ENCODE assay signal across 20 cellular contexts in the genomic region with DNA sequence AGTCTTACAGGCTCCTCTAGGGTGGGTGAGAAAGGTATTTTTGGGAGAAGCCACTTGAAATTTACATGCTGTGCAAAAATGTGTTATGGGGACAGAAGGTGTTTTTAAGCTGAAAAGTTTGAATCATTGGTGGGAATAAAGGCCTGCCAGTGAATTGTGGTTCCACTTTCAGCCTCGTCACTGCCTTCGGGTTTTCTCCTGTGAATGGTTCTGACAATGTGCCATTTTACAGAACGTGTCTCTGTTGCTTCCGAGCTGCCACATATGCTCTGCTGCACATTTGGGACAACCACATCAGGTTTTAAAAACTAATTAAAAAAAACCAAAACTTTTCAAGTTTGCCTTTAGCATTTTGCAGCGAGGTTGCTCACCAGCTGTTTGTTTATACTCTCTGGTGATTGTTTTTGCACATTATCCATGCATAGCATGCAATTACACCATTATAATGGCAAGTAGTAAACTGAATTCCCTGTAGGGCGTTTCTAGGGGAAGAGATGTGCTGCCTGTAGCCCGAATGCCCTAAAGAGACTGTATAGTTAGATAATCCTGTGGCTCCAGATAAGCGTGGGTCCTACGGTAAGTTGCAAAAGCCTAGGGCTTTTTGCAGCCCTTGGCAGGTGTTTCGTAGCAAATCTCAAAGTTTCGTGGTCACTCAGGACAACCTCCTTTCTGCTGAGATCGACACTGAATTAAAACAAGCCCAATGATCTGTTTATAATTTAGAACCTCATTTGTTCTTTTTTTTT.
"Had no signal": no experiment of that assay in that cellular context is flagged by ENCODE, and none has a peak within 500 bp of the region (broad histone marks: within the 10 kb centered on the region; RNA-seq: fewer than 3 reads in every experiment).

No MANE protein-coding gene starts in this region.

- H3K27me3 Mint-ChIP-seq: activated T-helper 17 cell treated with anti-CD3 and anti-CD28 coated beads, Interleukin-2, amount 50 U/mL, for 72 hours; dendritic cell treated with granulocyte-macrophage colony-stimulating factor and Interleukin-4, amounts not matched to agents 40 ng/mL and 50 ng/mL, for 4 days; T-helper 17 cell had no signal

- H3K27ac Mint-ChIP-seq: activated T-helper 17 cell treated with anti-CD3 and anti-CD28 coated beads, Interleukin-2, amount 50 U/mL, for 72 hours; dendritic cell treated with granulocyte-macrophage colony-stimulating factor and Interleukin-4, amounts not matched to agents 40 ng/mL and 50 ng/mL, for 4 days; mesothelial cell of epicardium; T-helper 17 cell had no signal

- H3K27me3 ChIP-seq: heart left ventricle, pancreas, stomach, vagina had no signal

- H3K27ac ChIP-seq: heart left ventricle, lower lobe of right lung, pancreas, stomach, thoracic aorta, vagina had no signal

- H3K36me3 Mint-ChIP-seq: mesothelial cell of epicardium had no signal

- H3K4me3 ChIP-seq: heart left ventricle, lower lobe of right lung, pancreas, stomach, thoracic aorta, vagina had no signal

- H3K4me1 ChIP-seq: lower lobe of right lung, pancreas, stomach, vagina had no signal

- H3K9me3 ChIP-seq: heart left ventricle, lower lobe of right lung, pancreas, stomach, thoracic aorta, vagina had no signal

- H3K4me1 Mint-ChIP-seq: mesothelial cell of epicardium, neural crest cell had no signal

- H3K36me3 ChIP-seq: heart left ventricle, lower lobe of right lung, pancreas, stomach, thoracic aorta, vagina had no signal

- H3K9me3 Mint-ChIP-seq: activated T-helper 17 cell treated with anti-CD3 and anti-CD28 coated beads, Interleukin-2, amount 50 U/mL, for 72 hours had no signal

- DNase-seq: activated CD4-positive, alpha-beta T cell treated with anti-CD3 and anti-CD28 coated beads, Interleukin-2, amount 50 U/mL, for 1 hour; activated naive CD4-positive, alpha-beta T cell treated with Interleukin-2 at 50 U/mL for 16 hours; activated T-cell treated with anti-CD3 and anti-CD28 coated beads for 4 hours; aorta; effector memory CD4-positive, alpha-beta T cell; foreskin melanocyte; heart left ventricle; left cardiac atrium; lower lobe of right lung; pancreas; stimulated activated CD4-positive, alpha-beta T cell treated with anti-CD3 and anti-CD28 coated beads, Interleukin-1b, Interleukin-23, amount 100 ng/mL, for 48 hours; stomach; T-helper 17 cell had no signal

- ATAC-seq: activated CD4-positive, CD25-positive, alpha-beta regulatory T cell treated with anti-CD3 and anti-CD28 coated beads, Interleukin-2, amount 50 U/mL, for 24 hours; activated T-helper 17 cell treated with anti-CD3 and anti-CD28 coated beads, Interleukin-2, amount 50 U/mL, for 72 hours; heart left ventricle; left cardiac atrium; lower lobe of right lung; pancreas; T-helper 17 cell had no signal

- H3K4me3 Mint-ChIP-seq: activated T-helper 17 cell treated with anti-CD3 and anti-CD28 coated beads, Interleukin-2, amount 50 U/mL, for 72 hours; dendritic cell treated with granulocyte-macrophage colony-stimulating factor and Interleukin-4, amounts not matched to agents 40 ng/mL and 50 ng/mL, for 4 days; mesothelial cell of epicardium; neural crest cell; T-helper 17 cell had no signal
